In the genomic region with DNA sequence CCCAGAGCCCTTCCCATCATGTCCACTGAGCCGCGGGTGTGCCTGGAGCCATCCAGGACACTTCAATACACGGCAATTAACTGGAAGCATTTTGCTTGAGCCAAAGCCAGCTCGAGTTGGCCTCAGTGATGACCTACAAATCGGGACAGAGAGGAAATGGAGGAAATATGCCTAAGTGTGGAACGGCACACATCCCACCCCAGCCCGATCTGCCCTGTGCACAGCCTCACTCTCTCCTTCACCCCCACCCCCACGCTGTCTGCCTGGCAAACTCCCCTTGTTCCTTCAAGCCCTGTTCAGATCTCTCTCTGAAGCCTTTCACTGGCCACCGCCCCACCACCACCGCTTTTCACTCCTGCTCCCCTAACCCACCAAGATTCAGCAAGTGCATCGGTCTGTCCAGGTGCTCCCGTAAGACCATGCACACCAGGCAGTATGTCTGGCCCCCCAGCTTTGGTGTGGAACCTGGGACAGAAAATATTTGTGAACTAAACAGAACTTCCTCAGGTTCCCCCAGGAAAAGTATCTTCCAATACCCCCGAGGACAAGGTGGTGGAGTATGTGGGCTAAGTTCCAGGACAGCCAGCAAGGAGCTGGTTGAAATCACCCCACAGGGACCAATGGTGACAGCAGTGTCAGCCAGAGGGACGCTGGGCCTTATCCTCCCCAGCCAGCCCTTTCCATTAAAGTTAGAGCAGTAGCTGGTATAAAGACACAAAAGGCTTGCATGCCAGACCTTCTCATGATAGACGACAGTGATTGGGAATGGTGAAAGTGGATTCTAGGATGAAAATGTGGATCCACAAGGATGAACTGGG, we compare ENCODE assay signal across 11 cellular contexts.
DNase-seq lines count a peak whose midpoint lies in the region; ATAC-seq and TF ChIP-seq lines count a peak whose summit lies in the region.
"Had no signal": no experiment of that assay in that cellular context is flagged by ENCODE, and none has a peak within 500 bp of the region (broad histone marks: within the 10 kb centered on the region; RNA-seq: fewer than 3 reads in every experiment).

No MANE protein-coding gene starts in this region.

- CTCF ChIA-PET in activated CD4-positive, alpha-beta T cell treated with anti-CD3 and anti-CD28 coated beads for 36 hours (lab: Charles Lee), result interaction anchor here (1.2 kb wide), 1 partner anchor 91 kb away, joined by 4 read pairs; no protein-coding TSS in a partner anchor

- H3K27ac ChIP-seq in mesodermal cell (ENCODE audit: low read depth, low read length, severe bottlenecking) (peak overlapping the region; percentile 41), thoracic aorta (peak overlapping the region; percentile 40 to 59)
- H3K27ac ChIP-seq: A549 had no signal

- H3K4me1 ChIP-seq in mesodermal cell (ENCODE audit: control insufficient read depth, insufficient read depth, low read length, poor library complexity, severe bottlenecking) (peaks cover 37% of the 10 kb centered on the region), thoracic aorta (ENCODE audit: control insufficient read depth in 1 of 2, low read depth in 2 of 2) (peaks cover 44 to 97% of the 10 kb centered on the region in 2 donors)
- H3K4me1 ChIP-seq: A549 had no signal

- H3K4me3 ChIP-seq in mesodermal cell (ENCODE audit: extremely low read depth, insufficient read depth, low read length, poor library complexity, severe bottlenecking) (no peak overlapping the region), thoracic aorta (no peak overlapping the region)
- H3K4me3 ChIP-seq: A549 had no signal

- H3K27me3 ChIP-seq in thoracic aorta (replicated peaks; ENCODE audit: insufficient read depth), result no peaks in the 10 kb centered on the region

- POLR2A ChIA-PET in activated CD4-positive, alpha-beta T cell treated with anti-CD3 and anti-CD28 coated beads for 36 hours (lab: Charles Lee), result no interaction called here

- no peak for ATAC-seq in activated CD4-positive, alpha-beta T cell treated with anti-CD3 and anti-CD28 coated beads for 36 hours
- ATAC-seq in thoracic aorta (ENCODE audit: insufficient number of reproducible peaks, low FRiP score, low read depth), result no peak
- no peak for ATAC-seq in GM18909 (IDR thresholded peaks at IDR 0.05; ENCODE audit: poor library complexity, unreplicated experiment)

- no peak overlapping the region for H3K4me3 Mint-ChIP-seq in activated CD4-positive, alpha-beta T cell treated with anti-CD3 and anti-CD28 coated beads for 36 hours
- no peak overlapping the region for H3K4me3 Mint-ChIP-seq in dendritic cell treated with granulocyte-macrophage colony-stimulating factor and Interleukin-4, amounts not matched to agents 40 ng/mL and 50 ng/mL, for 4 days

- H3K9me3 ChIP-seq in mesodermal cell (ENCODE audit: control insufficient read depth, low read length) (no peaks in the 10 kb centered on the region), thoracic aorta (no peaks in the 10 kb centered on the region)
- H3K9me3 ChIP-seq: A549 had no signal

- intact Hi-C loops in activated CD4-positive, alpha-beta T cell treated with anti-CD3 and anti-CD28 coated beads for 36 hours (cut with DNase I, micrococcal nuclease), result loop anchor here (5.0 to 10.0 kb wide), 2 partner anchors 82 to 85 kb away; a partner anchor contains a TSS
- intact Hi-C loops in dendritic cell treated with granulocyte-macrophage colony-stimulating factor and Interleukin-4, amounts not matched to agents 40 ng/mL and 50 ng/mL, for 4 days (cut with micrococcal nuclease), result no loop called here

- H3K36me3 ChIP-seq in mesodermal cell (ENCODE audit: control insufficient read depth, insufficient read depth, low read length) (peaks cover 95% of the 10 kb centered on the region), thoracic aorta (peaks cover 11% of the 10 kb centered on the region)

- no peak for TF ChIP-seq CTCF in thoracic aorta (IDR thresholded peaks at IDR 0.05)

- peak overlapping the region; percentile 47 for H3K27ac Mint-ChIP-seq in activated CD4-positive, alpha-beta T cell treated with anti-CD3 and anti-CD28 coated beads for 36 hours
- H3K27ac Mint-ChIP-seq in dendritic cell treated with granulocyte-macrophage colony-stimulating factor and Interleukin-4, amounts not matched to agents 40 ng/mL and 50 ng/mL, for 4 days, result peak overlapping the region; percentile 33

- WGBS in mesodermal cell (ENCODE audit: insufficient coverage in 2 of 2), 2 experiments, result 95% methylated on average over 10 to 12 of the region's 15 CpGs

- peaks cover 8% of the 10 kb centered on the region for H3K4me1 Mint-ChIP-seq in activated CD4-positive, alpha-beta T cell treated with anti-CD3 and anti-CD28 coated beads for 36 hours
- no peaks in the 10 kb centered on the region for H3K4me1 Mint-ChIP-seq in dendritic cell treated with granulocyte-macrophage colony-stimulating factor and Interleukin-4, amounts not matched to agents 40 ng/mL and 50 ng/mL, for 4 days (ENCODE audit: low read depth)

- no peaks in the 10 kb centered on the region for H3K9me3 Mint-ChIP-seq in activated CD4-positive, alpha-beta T cell treated with anti-CD3 and anti-CD28 coated beads for 36 hours (ENCODE audit: low read depth)
- no peaks in the 10 kb centered on the region for H3K9me3 Mint-ChIP-seq in dendritic cell treated with granulocyte-macrophage colony-stimulating factor and Interleukin-4, amounts not matched to agents 40 ng/mL and 50 ng/mL, for 4 days

- H3K36me3 Mint-ChIP-seq in activated CD4-positive, alpha-beta T cell treated with anti-CD3 and anti-CD28 coated beads for 36 hours (ENCODE audit: low read depth), result peaks cover 22% of the 10 kb centered on the region
- peaks cover 97% of the 10 kb centered on the region for H3K36me3 Mint-ChIP-seq in dendritic cell treated with granulocyte-macrophage colony-stimulating factor and Interleukin-4, amounts not matched to agents 40 ng/mL and 50 ng/mL, for 4 days (ENCODE audit: low read depth)

- DNase-seq in activated CD4-positive, alpha-beta T cell treated with anti-CD3 and anti-CD28 coated beads for 36 hours, result no peak
- DNase-seq in activated CD4-positive, alpha-beta T cell treated with anti-CD3 and anti-CD28 coated beads, Interleukin-2, amount 50 U/mL, for 48 hours, result no peak
- DNase-seq in thoracic aorta (ENCODE audit: low spot score) (no peak), GOT3 (lab: John Stamatoyannopoulos, UW) (no peak), dedifferentiated amniotic fluid mesenchymal stem cell (ENCODE audit: extremely low spot score) (no peak)
- DNase-seq: effector memory CD4-positive, alpha-beta T cell; NCI-H2081 treated with DMSO at 0.1 percent for 48 hours had no signal

- H3K27me3 Mint-ChIP-seq in activated CD4-positive, alpha-beta T cell treated with anti-CD3 and anti-CD28 coated beads for 36 hours, result no peaks in the 10 kb centered on the region
- H3K27me3 Mint-ChIP-seq in dendritic cell treated with granulocyte-macrophage colony-stimulating factor and Interleukin-4, amounts not matched to agents 40 ng/mL and 50 ng/mL, for 4 days, result no peaks in the 10 kb centered on the region
